18 cellular contexts compared by ENCODE assay signal in genomic region chr10:3766046-3766761, GRCh38. TPM values are rescaled to one million over a fixed set of nuclear protein-coding genes. Genes with fewer than 3 reads are reported as not detected.
A peak's percentile ranks its signal among the peaks of the same experiment; 100 is the strongest.
DNase-seq lines count a peak whose midpoint lies in the region; ATAC-seq and TF ChIP-seq lines count a peak whose summit lies in the region.
"Had no signal": no experiment of that assay in that cellular context is flagged by ENCODE, and none has a peak within 500 bp of the region (broad histone marks: within the 10 kb centered on the region; RNA-seq: fewer than 3 reads in every experiment).

No MANE protein-coding gene starts in this region.

- H3K36me3 Mint-ChIP-seq in activated CD4-positive, alpha-beta T cell treated with anti-CD3 and anti-CD28 coated beads, Interleukin-2, amount 10 ng/mL, durations not matched to agents 24 days and 14 days (ENCODE audit: low read depth), result peaks cover 2% of the 10 kb centered on the region
- H3K36me3 Mint-ChIP-seq in endodermal cell (ENCODE audit: low read depth) (no peaks in the 10 kb centered on the region), progenitor cell of endocrine pancreas (ENCODE audit: insufficient read depth) (no peaks in the 10 kb centered on the region)

- TF ChIP-seq CTCF in OCI-LY7 (conservative IDR thresholded peaks at IDR 0.05; ENCODE audit: low read length), result no peak
- no peak for TF ChIP-seq CTCF in endodermal cell (conservative IDR thresholded peaks at IDR 0.05)
- TF ChIP-seq CTCF in progenitor cell of endocrine pancreas (IDR thresholded peaks at IDR 0.05; ENCODE audit: unreplicated experiment), result no peak

- intact Hi-C loops in activated CD4-positive, alpha-beta T cell treated with anti-CD3 and anti-CD28 coated beads, Interleukin-2, amount 10 ng/mL, durations not matched to agents 24 days and 14 days (cut with micrococcal nuclease), result no loop called here
- intact Hi-C loops in OCI-LY7 (cut with micrococcal nuclease; ENCODE audit: unreplicated experiment), result no loop called here

- CTCF ChIA-PET in OCI-LY7 (lab: Charles Lee; ENCODE audit: unreplicated experiment), result no interaction called here

- no peak overlapping the region for H3K27ac ChIP-seq in OCI-LY7 (ENCODE audit: low read depth, low read length, poor library complexity, severe bottlenecking)
- no peak overlapping the region for H3K27ac ChIP-seq in endodermal cell (ENCODE audit: low read depth, low read length)
- H3K27ac ChIP-seq: SJCRH30, tibial artery, WERI-Rb-1 had no signal

- H3K27me3 Mint-ChIP-seq in activated CD4-positive, alpha-beta T cell treated with anti-CD3 and anti-CD28 coated beads, Interleukin-2, amount 10 ng/mL, durations not matched to agents 24 days and 14 days, result no peaks in the 10 kb centered on the region
- H3K27me3 Mint-ChIP-seq in endodermal cell (ENCODE audit: insufficient read depth) (peaks cover 24% of the 10 kb centered on the region), progenitor cell of endocrine pancreas (peaks cover 22% of the 10 kb centered on the region)

- BruUV-seq in OCI-LY7 (replicated peaks; lab: Mats Ljungman, UMichigan), result no TSS peak

- H3K4me2 ChIP-seq in OCI-LY7 (ENCODE audit: low read length), result peak overlapping the region; percentile 21; the same call in 1 of the 2 replicates

- H3K9ac ChIP-seq in endodermal cell (ENCODE audit: extremely low read depth, low read length, poor library complexity, severe bottlenecking), result no peak overlapping the region

- no peaks in the 10 kb centered on the region for H4K20me1 ChIP-seq in OCI-LY7 (ENCODE audit: insufficient read depth, low read length)

- no peak for ATAC-seq in HG03039 (IDR thresholded peaks at IDR 0.05; ENCODE audit: unreplicated experiment)
- ATAC-seq: left cardiac atrium had no signal

- H3K4me3 Mint-ChIP-seq in activated CD4-positive, alpha-beta T cell treated with anti-CD3 and anti-CD28 coated beads, Interleukin-2, amount 10 ng/mL, durations not matched to agents 24 days and 14 days, result no peak overlapping the region
- H3K4me3 Mint-ChIP-seq in endodermal cell (no peak overlapping the region), progenitor cell of endocrine pancreas (ENCODE audit: low read depth) (no peak overlapping the region)
- H3K4me3 Mint-ChIP-seq: nephron progenitor cell had no signal

- no peaks in the 10 kb centered on the region for H3K9me2 ChIP-seq in OCI-LY7 (ENCODE audit: insufficient read depth, low read length)

- H3K27me3 ChIP-seq in endodermal cell (ENCODE audit: control insufficient read depth, insufficient read depth, low read length, poor library complexity, severe bottlenecking), result no peaks in the 10 kb centered on the region
- H3K27me3 ChIP-seq: SJCRH30, tibial artery had no signal

- no peak for DNase-seq in activated CD4-positive, alpha-beta T cell treated with anti-CD3 and anti-CD28 coated beads, Interleukin-2, amount 10 ng/mL, durations not matched to agents 24 days and 14 days
- no peak for DNase-seq in activated CD4-positive, alpha-beta T cell treated with anti-CD3 and anti-CD28 coated beads for 4 hours
- DNase-seq in OCI-LY7 (ENCODE audit: low spot score) (no peak), endodermal cell (peak; percentile 27), progenitor cell of endocrine pancreas (ENCODE audit: low spot score, unreplicated experiment) (no peak), OCI-M1 (lab: John Stamatoyannopoulos, UW) (no peak), AML-193 (lab: John Stamatoyannopoulos, UW) (no peak)
- DNase-seq: DMS79; effector CD4-positive, alpha-beta T cell; H7; left cardiac atrium; NCI-H1092 treated with DMSO at 0.1 percent for 48 hours; NCI-H510A treated with DMSO at 0.1 percent for 48 hours; nephron progenitor cell; SJCRH30; tibial artery; WERI-Rb-1 had no signal

- H3K9me3 ChIP-seq in OCI-LY7 (ENCODE audit: low read length), result no peaks in the 10 kb centered on the region
- no peaks in the 10 kb centered on the region for H3K9me3 ChIP-seq in endodermal cell (ENCODE audit: control insufficient read depth, low read length)
- H3K9me3 ChIP-seq: SJCRH30, tibial artery had no signal

- no peaks in the 10 kb centered on the region for H3K79me2 ChIP-seq in OCI-LY7 (ENCODE audit: insufficient read depth, low read depth, low read length)

- no peaks in the 10 kb centered on the region for H3K9me3 Mint-ChIP-seq in activated CD4-positive, alpha-beta T cell treated with anti-CD3 and anti-CD28 coated beads, Interleukin-2, amount 10 ng/mL, durations not matched to agents 24 days and 14 days
- H3K9me3 Mint-ChIP-seq in endodermal cell (no peaks in the 10 kb centered on the region), progenitor cell of endocrine pancreas (ENCODE audit: low read depth) (no peaks in the 10 kb centered on the region)
- H3K9me3 Mint-ChIP-seq: nephron progenitor cell had no signal

- H3K4me1 Mint-ChIP-seq in activated CD4-positive, alpha-beta T cell treated with anti-CD3 and anti-CD28 coated beads, Interleukin-2, amount 10 ng/mL, durations not matched to agents 24 days and 14 days, result peaks cover 70% of the 10 kb centered on the region
- H3K4me1 Mint-ChIP-seq in endodermal cell (peaks cover 18% of the 10 kb centered on the region), progenitor cell of endocrine pancreas (ENCODE audit: low read depth) (peaks cover 34% of the 10 kb centered on the region)

- peak overlapping the region; percentile 84 for H3K27ac Mint-ChIP-seq in activated CD4-positive, alpha-beta T cell treated with anti-CD3 and anti-CD28 coated beads, Interleukin-2, amount 10 ng/mL, durations not matched to agents 24 days and 14 days
- no peak overlapping the region for H3K27ac Mint-ChIP-seq in endodermal cell
- H3K27ac Mint-ChIP-seq in progenitor cell of endocrine pancreas, result peak overlapping the region; percentile 29
- H3K27ac Mint-ChIP-seq: nephron progenitor cell had no signal

- POLR2A ChIA-PET in OCI-LY7 (lab: Charles Lee), result interaction anchor here (0.5 to 1.7 kb wide), 5 partner anchors 12 to 71 kb away, joined by 3 to 4 read pairs (median 3); partner anchors contain the start of gene KLF6

- H3K4me3 ChIP-seq in OCI-LY7 (ENCODE audit: low read depth, low read length, poor library complexity, severe bottlenecking) (no peak overlapping the region), endodermal cell (ENCODE audit: low read length) (no peak overlapping the region)
- H3K4me3 ChIP-seq: SJCRH30, tibial artery had no signal

- H2AFZ ChIP-seq in OCI-LY7 (ENCODE audit: low read length), result peak overlapping the region; percentile 79; the same call in 1 of the 2 replicates

- H3K4me1 ChIP-seq in OCI-LY7 (ENCODE audit: insufficient read depth, low read length, poor library complexity, severe bottlenecking) (peaks cover 34% of the 10 kb centered on the region), endodermal cell (ENCODE audit: control insufficient read depth, insufficient read depth, low read length) (no peaks in the 10 kb centered on the region)
- H3K4me1 ChIP-seq: SJCRH30 had no signal

- H3K36me3 ChIP-seq in OCI-LY7 (ENCODE audit: insufficient read depth, low read length), result no peaks in the 10 kb centered on the region
- H3K36me3 ChIP-seq in endodermal cell (ENCODE audit: control insufficient read depth, insufficient read depth, low read length), result no peaks in the 10 kb centered on the region
- H3K36me3 ChIP-seq: SJCRH30, tibial artery, WERI-Rb-1 had no signal

- WGBS in endodermal cell (ENCODE audit: insufficient coverage in 1 of 2, insufficient read length in 1 of 2), 2 experiments, result 78 to 79% methylated on average over 8 to 17 of the region's 17 CpGs

RNA-seq across cellular contexts. Expression of gene KLF6, which starts 18.8 kb away (rescaled TPM):
- total RNA-seq in activated CD4-positive, alpha-beta T cell treated with anti-CD3 and anti-CD28 coated beads, Interleukin-2, amount 10 ng/mL, durations not matched to agents 24 days and 14 days, result 116 and 127 TPM in 2 replicates
- total RNA-seq in OCI-LY7 (2014; rRNA removed; shearing (Covaris generic)), result 19.2 and 24.0 TPM in 2 replicates
- total RNA-seq in OCI-LY7 (2022) (43.0 and 54.0 TPM in 2 replicates), endodermal cell (10 to 100 TPM; 59.0 to 71.2 TPM), progenitor cell of endocrine pancreas (95.5 and 109 TPM in 2 replicates)
- polyA plus RNA-seq in endodermal cell (2013, experiment 1 of 2), result 36.4 TPM
- polyA plus RNA-seq in endodermal cell (2013, experiment 2 of 2), result 43.6 TPM
